1 cellular context compared by ENCODE assay signal in the genomic region with DNA sequence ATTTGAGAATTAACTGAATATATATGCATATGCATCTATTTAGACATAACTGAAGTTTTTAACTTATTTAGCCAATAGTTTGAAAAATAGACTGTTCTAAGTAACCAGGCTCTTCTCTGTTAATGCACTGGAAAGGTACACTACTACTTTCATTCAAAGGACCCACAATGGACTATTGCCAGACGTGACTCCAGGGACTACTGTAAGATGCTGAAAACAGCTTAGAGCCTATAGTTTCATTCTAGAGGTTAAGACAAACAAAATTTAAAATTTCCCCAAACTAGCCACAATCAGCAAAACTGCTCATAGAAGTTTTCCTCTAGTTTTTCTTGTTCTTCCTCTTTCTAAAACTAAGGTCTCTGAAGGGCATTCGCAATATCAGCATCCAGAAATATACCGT.
TF ChIP-seq lines count a peak whose summit lies in the region.

No MANE protein-coding gene starts in this region.

TF ChIP-seq in WTC11, 78 proteins besides CTCF, POLR2A, EP300 and RAD21 (continued from another document):
- TF ChIP-seq, protein P1, sequence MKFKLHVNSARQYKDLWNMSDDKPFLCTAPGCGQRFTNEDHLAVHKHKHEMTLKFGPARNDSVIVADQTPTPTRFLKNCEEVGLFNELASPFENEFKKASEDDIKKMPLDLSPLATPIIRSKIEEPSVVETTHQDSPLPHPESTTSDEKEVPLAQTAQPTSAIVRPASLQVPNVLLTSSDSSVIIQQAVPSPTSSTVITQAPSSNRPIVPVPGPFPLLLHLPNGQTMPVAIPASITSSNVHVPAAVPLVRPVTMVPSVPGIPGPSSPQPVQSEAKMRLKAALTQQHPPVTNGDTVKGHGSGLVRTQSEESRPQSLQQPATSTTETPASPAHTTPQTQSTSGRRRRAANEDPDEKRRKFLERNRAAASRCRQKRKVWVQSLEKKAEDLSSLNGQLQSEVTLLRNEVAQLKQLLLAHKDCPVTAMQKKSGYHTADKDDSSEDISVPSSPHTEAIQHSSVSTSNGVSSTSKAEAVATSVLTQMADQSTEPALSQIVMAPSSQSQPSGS (CRISPR knock-in tag; IDR thresholded peaks at IDR 0.05; ENCODE audit: borderline replicate concordance, low read depth) = no peak
- TF ChIP-seq ZNF232 (CRISPR knock-in tag; IDR thresholded peaks at IDR 0.05) (no peak), RORB (CRISPR knock-in tag; IDR thresholded peaks at IDR 0.05) (no peak), ELF4 (CRISPR knock-in tag; IDR thresholded peaks at IDR 0.05; ENCODE audit: low read depth) (no peak)
- TF ChIP-seq, protein P2, sequence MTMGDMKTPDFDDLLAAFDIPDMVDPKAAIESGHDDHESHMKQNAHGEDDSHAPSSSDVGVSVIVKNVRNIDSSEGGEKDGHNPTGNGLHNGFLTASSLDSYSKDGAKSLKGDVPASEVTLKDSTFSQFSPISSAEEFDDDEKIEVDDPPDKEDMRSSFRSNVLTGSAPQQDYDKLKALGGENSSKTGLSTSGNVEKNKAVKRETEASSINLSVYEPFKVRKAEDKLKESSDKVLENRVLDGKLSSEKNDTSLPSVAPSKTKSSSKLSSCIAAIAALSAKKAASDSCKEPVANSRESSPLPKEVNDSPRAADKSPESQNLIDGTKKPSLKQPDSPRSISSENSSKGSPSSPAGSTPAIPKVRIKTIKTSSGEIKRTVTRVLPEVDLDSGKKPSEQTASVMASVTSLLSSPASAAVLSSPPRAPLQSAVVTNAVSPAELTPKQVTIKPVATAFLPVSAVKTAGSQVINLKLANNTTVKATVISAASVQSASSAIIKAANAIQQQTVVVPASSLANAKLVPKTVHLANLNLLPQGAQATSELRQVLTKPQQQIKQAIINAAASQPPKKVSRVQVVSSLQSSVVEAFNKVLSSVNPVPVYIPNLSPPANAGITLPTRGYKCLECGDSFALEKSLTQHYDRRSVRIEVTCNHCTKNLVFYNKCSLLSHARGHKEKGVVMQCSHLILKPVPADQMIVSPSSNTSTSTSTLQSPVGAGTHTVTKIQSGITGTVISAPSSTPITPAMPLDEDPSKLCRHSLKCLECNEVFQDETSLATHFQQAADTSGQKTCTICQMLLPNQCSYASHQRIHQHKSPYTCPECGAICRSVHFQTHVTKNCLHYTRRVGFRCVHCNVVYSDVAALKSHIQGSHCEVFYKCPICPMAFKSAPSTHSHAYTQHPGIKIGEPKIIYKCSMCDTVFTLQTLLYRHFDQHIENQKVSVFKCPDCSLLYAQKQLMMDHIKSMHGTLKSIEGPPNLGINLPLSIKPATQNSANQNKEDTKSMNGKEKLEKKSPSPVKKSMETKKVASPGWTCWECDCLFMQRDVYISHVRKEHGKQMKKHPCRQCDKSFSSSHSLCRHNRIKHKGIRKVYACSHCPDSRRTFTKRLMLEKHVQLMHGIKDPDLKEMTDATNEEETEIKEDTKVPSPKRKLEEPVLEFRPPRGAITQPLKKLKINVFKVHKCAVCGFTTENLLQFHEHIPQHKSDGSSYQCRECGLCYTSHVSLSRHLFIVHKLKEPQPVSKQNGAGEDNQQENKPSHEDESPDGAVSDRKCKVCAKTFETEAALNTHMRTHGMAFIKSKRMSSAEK (CRISPR knock-in tag; IDR thresholded peaks at IDR 0.05; ENCODE audit: borderline replicate concordance) = no peak
- TF ChIP-seq, protein P3, sequence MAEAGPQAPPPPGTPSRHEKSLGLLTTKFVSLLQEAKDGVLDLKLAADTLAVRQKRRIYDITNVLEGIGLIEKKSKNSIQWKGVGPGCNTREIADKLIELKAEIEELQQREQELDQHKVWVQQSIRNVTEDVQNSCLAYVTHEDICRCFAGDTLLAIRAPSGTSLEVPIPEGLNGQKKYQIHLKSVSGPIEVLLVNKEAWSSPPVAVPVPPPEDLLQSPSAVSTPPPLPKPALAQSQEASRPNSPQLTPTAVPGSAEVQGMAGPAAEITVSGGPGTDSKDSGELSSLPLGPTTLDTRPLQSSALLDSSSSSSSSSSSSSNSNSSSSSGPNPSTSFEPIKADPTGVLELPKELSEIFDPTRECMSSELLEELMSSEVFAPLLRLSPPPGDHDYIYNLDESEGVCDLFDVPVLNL (CRISPR knock-in tag; IDR thresholded peaks at IDR 0.05; ENCODE audit: borderline replicate concordance, low read depth) = no peak
- TF ChIP-seq, protein P4, sequence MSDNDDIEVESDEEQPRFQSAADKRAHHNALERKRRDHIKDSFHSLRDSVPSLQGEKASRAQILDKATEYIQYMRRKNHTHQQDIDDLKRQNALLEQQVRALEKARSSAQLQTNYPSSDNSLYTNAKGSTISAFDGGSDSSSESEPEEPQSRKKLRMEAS (CRISPR knock-in tag; IDR thresholded peaks at IDR 0.05) = no peak
- TF ChIP-seq, protein P5, sequence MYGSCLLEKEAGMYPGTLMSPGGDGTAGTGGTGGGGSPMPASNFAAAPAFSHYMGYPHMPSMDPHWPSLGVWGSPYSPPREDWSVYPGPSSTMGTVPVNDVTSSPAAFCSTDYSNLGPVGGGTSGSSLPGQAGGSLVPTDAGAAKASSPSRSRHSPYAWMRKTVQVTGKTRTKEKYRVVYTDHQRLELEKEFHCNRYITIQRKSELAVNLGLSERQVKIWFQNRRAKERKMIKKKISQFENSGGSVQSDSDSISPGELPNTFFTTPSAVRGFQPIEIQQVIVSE (CRISPR knock-in tag; IDR thresholded peaks at IDR 0.05; ENCODE audit: borderline replicate concordance) = no peak
